19 cellular contexts compared by ENCODE assay signal in genomic region chr4:24594887-24595286, GRCh38. TPM values are rescaled to one million over a fixed set of nuclear protein-coding genes. Genes with fewer than 3 reads are reported as not detected.
A peak's percentile ranks its signal among the peaks of the same experiment; 100 is the strongest.
DNase-seq lines count a peak whose midpoint lies in the region; ATAC-seq, FAIRE-seq and TF ChIP-seq lines count a peak whose summit lies in the region.
"Had no signal": no experiment of that assay in that cellular context is flagged by ENCODE, and none has a peak within 500 bp of the region (broad histone marks: within the 10 kb centered on the region; RNA-seq: fewer than 3 reads in every experiment).

No MANE protein-coding gene starts in this region.

- TF ChIP-seq CTCF in fibroblast of the aortic adventitia (IDR thresholded peaks at IDR 0.05; ENCODE audit: insufficient read depth, low read length) = no peak
- no peak for TF ChIP-seq CTCF in type B pancreatic cell (conservative IDR thresholded peaks at IDR 0.05)

- peaks cover 5% of the 10 kb centered on the region for H3K4me1 Mint-ChIP-seq in type B pancreatic cell (ENCODE audit: unreplicated experiment)

- H3K27ac Mint-ChIP-seq in type B pancreatic cell = peak overlapping the region; percentile 30
- H3K27ac Mint-ChIP-seq: stimulated activated naive CD8-positive, alpha-beta T cell treated with anti-CD3 and anti-CD28 coated beads, Interleukin-15, Interleukin-2, amounts not matched to agents 100 ng/mL and 50 ng/mL, for 24 hours had no signal

- FAIRE-seq in GM12892 (lab: Jason Lieb, UNC) = no peak
- FAIRE-seq: A204.1, TTC549 had no signal

- H3K4me3 Mint-ChIP-seq in type B pancreatic cell = no peak overlapping the region
- H3K4me3 Mint-ChIP-seq: neural crest cell; stimulated activated naive CD8-positive, alpha-beta T cell treated with anti-CD3 and anti-CD28 coated beads, Interleukin-15, Interleukin-2, amounts not matched to agents 100 ng/mL and 50 ng/mL, for 24 hours had no signal

- no peak for TF ChIP-seq POLR2A in GM12892 (IDR thresholded peaks at IDR 0.05; ENCODE audit: low read depth, low read length)

- ATAC-seq in SK-N-SH treated with all-trans-retinoic acid at 6 μM for 48 hours = peak; percentile 51; the same call in 2 of the 3 replicates
- no peak for ATAC-seq in HG03280 (IDR thresholded peaks at IDR 0.05; ENCODE audit: unreplicated experiment)
- no peak for ATAC-seq in GM21576 (IDR thresholded peaks at IDR 0.05; ENCODE audit: unreplicated experiment)
- ATAC-seq: left ventricle myocardium superior had no signal

- peak; percentile 1 for DNase-seq in NCI-H2029 treated with DMSO at 0.1 percent for 48 hours (lab: John Stamatoyannopoulos, UW)
- DNase-seq in NCI-H2029 (lab: John Stamatoyannopoulos, UW) = no peak
- peak; percentile 40 for DNase-seq in fibroblast of the aortic adventitia (ENCODE audit: low read depth)
- no peak for DNase-seq in type B pancreatic cell (ENCODE audit: extremely low spot score, unreplicated experiment)
- DNase-seq in GM12892 (ENCODE audit: insufficient read length) = no peak
- DNase-seq: activated naive CD4-positive, alpha-beta T cell treated with anti-CD3 and anti-CD28 coated beads, Interleukin-2, amount 50 U/mL, for 16 hours; HCEC 1CT; hypothalamus; left ventricle myocardium superior; NCI-H1930; NCI-H774; Right ventricle myocardium superior had no signal

- H3K36me3 Mint-ChIP-seq in type B pancreatic cell = no peaks in the 10 kb centered on the region

- H3K9me3 Mint-ChIP-seq in type B pancreatic cell = no peaks in the 10 kb centered on the region

- H3K4me3 ChIP-seq in fibroblast of the aortic adventitia (ENCODE audit: low read depth, low read length) = no peak overlapping the region

- H3K27me3 Mint-ChIP-seq in type B pancreatic cell = no peaks in the 10 kb centered on the region

TF ChIP-seq in SK-N-SH treated with all-trans-retinoic acid at 6 μM for 48 hours, 23 proteins besides CTCF, POLR2A, EP300 and RAD21:
- no peak for TF ChIP-seq ZFP30 (CRISPR knock-in tag; IDR thresholded peaks at IDR 0.05)
- no peak for TF ChIP-seq CREB5 (CRISPR knock-in tag; IDR thresholded peaks at IDR 0.05; ENCODE audit: low read depth)
- TF ChIP-seq SNAI2 (CRISPR knock-in tag; IDR thresholded peaks at IDR 0.05) = no peak
- no peak for TF ChIP-seq ZNF565 (CRISPR knock-in tag; conservative IDR thresholded peaks at IDR 0.05; ENCODE audit: low read depth)
- TF ChIP-seq TCF4 (CRISPR knock-in tag; IDR thresholded peaks at IDR 0.05; ENCODE audit: borderline replicate concordance) = no peak
- no peak for TF ChIP-seq POU6F1 (CRISPR knock-in tag; IDR thresholded peaks at IDR 0.05; ENCODE audit: borderline replicate concordance, low read depth)
- TF ChIP-seq CSRNP3 (CRISPR knock-in tag; IDR thresholded peaks at IDR 0.05) = no peak
- TF ChIP-seq ARNTL (CRISPR knock-in tag; IDR thresholded peaks at IDR 0.05; ENCODE audit: borderline replicate concordance, low read depth) = no peak
- TF ChIP-seq BACH2 (CRISPR knock-in tag; IDR thresholded peaks at IDR 0.05; ENCODE audit: borderline replicate concordance) = no peak
- TF ChIP-seq TSHZ2 (CRISPR knock-in tag; IDR thresholded peaks at IDR 0.05) = no peak
- TF ChIP-seq ZC3H10 (CRISPR knock-in tag; IDR thresholded peaks at IDR 0.05) = no peak
- TF ChIP-seq ZNF70 (CRISPR knock-in tag; IDR thresholded peaks at IDR 0.05) = no peak
- no peak for TF ChIP-seq ESRRG (CRISPR knock-in tag; IDR thresholded peaks at IDR 0.05)
- no peak for TF ChIP-seq ZFP3 (CRISPR knock-in tag; IDR thresholded peaks at IDR 0.05)
- TF ChIP-seq ISL1 (CRISPR knock-in tag; IDR thresholded peaks at IDR 0.05) = no peak
- TF ChIP-seq PATZ1 (CRISPR knock-in tag; IDR thresholded peaks at IDR 0.05; ENCODE audit: borderline replicate concordance) = no peak
TF ChIP-seq in SK-N-SH treated with all-trans-retinoic acid at 6 μM for 48 hours: peak in this region for 0.

RNA-seq across cellular contexts. Expression of gene DHX15, which starts 10.5 kb away (rescaled TPM):
- total RNA-seq in fibroblast of the aortic adventitia (ENCODE audit: low replicate concordance) (141 and 165 TPM in 2 replicates), type B pancreatic cell (ENCODE audit: low replicate concordance) (130 and 165 TPM in 2 replicates)
- 148 TPM for polyA plus RNA-seq in GM12892 (2012; ENCODE audit: missing spikeins)

Comparison
In these comparisons a context has a peak if more than half of its experiments do, and no peak if none do; other contexts are left out.
1. DNase-seq: peak in NCI-H2029 treated with DMSO at 0.1 percent for 48 hours (single experiment) and fibroblast of the aortic adventitia (single experiment); none in NCI-H2029 (single experiment), type B pancreatic cell (single experiment) and GM12892 (single experiment).